ENCODE assay signal across 11 cellular contexts in the genomic region with DNA sequence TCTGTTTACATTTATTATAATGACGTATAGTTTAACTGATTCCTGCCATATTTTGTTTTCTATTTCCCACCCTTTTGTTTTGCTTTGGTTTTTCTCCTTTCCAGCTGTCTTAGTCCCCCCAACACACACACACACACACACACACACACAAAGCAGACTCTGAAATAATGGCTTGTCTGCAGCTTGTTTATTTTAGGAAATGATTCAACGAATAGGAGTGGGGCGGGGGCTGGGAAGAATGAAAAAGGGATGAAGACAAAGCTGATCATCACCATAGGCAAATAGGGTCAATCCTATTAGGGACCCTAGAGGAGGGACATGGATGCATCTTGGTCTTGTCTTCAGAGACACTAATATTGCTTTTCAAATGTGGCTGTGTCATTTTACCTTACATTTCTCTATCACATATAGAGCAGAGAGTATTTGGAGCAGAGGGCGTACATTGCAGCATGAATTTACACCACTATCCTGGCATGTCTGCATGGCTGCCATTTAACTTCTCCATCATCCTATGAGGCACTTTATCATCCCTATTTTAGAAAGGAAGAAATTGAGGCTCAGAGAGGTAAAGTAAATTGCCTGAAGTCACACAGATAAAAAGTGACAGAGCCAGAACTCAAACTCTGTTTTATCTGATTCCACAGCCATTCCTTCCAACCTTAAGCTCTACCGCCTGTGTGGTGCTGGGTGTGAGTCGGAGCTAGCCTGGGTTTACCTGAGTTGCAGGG.
DNase-seq lines count a peak whose midpoint lies in the region; ATAC-seq and TF ChIP-seq lines count a peak whose summit lies in the region.
"Had no signal": no experiment of that assay in that cellular context is flagged by ENCODE, and none has a peak within 500 bp of the region (broad histone marks: within the 10 kb centered on the region; RNA-seq: fewer than 3 reads in every experiment).

No MANE protein-coding gene starts in this region.

- intact Hi-C loops in heart left ventricle (cut with DNase I) (loop anchor here in 6 of 10 donors (5.0 to 10.0 kb wide), 4 partner anchors 48 to 147 kb away; a partner anchor contains a TSS), left cardiac atrium (cut with DNase I) (loop anchor here in 1 of 2 donors (5.0 to 10.0 kb wide), 2 partner anchors 51 to 147 kb away; a partner anchor contains a TSS), transverse colon (cut with DNase I; ENCODE audit: low total_unique reads) (loop anchor here (5.0 kb wide), 1 partner anchor 147 kb away; a partner anchor contains a TSS)

- H3K27ac ChIP-seq in heart left ventricle, result peak overlapping the region in 11 of 12 donors; percentile 78 to 97 (median 90)
- peak overlapping the region; percentile 100 for H3K27ac ChIP-seq in brain microvascular endothelial cell
- peak overlapping the region; percentile 75 to 87 (median 84) for H3K27ac ChIP-seq in transverse colon
- H3K27ac ChIP-seq: lower lobe of right lung had no signal

- no peaks in the 10 kb centered on the region for H3K9me3 Mint-ChIP-seq in activated CD4-positive, alpha-beta T cell treated with anti-CD3 and anti-CD28 coated beads, Interleukin-2, amount 10 ng/mL, durations not matched to agents 7 days and 5 days

- in situ Hi-C loops in brain microvascular endothelial cell (cut with HindIII; ENCODE audit: low pct_ligation_motif_present, low sequenced_read_pairs), result no loop called here
- in situ Hi-C loops in transverse colon (cut with MboI; ENCODE audit: low pct_ligation_motif_present in 1 of 4, low pct_unique_long_range_greater_than_20kb in 1 of 4, low sequenced_read_pairs in 3 of 4), result loop anchor here in 1 of 4 donors (25.0 kb wide), 1 partner anchor 142 kb away; a partner anchor contains a TSS

- no peaks in the 10 kb centered on the region for H3K27me3 ChIP-seq in heart left ventricle
- no peaks in the 10 kb centered on the region for H3K27me3 ChIP-seq in brain microvascular endothelial cell (replicated peaks)
- H3K27me3 ChIP-seq in transverse colon, result no peaks in the 10 kb centered on the region

- no peak overlapping the region for H3K27ac Mint-ChIP-seq in activated CD4-positive, alpha-beta T cell treated with anti-CD3 and anti-CD28 coated beads, Interleukin-2, amount 10 ng/mL, durations not matched to agents 7 days and 5 days

- TF ChIP-seq CTCF in heart left ventricle (IDR thresholded peaks at IDR 0.05) (no peak), brain microvascular endothelial cell (IDR thresholded peaks at IDR 0.05; ENCODE audit: low read depth, low read length, missing control alignments) (no peak), transverse colon (IDR thresholded peaks at IDR 0.05) (no peak), GM20000 (IDR thresholded peaks at IDR 0.05; ENCODE audit: extremely low read depth, missing control alignments) (no peak)

- 67 to 70% (median 67%) methylated on average over 6 of the region's 6 CpGs for WGBS in heart left ventricle, 4 donors
- 64 to 70% methylated on average over 5 to 6 of the region's 6 CpGs for WGBS in transverse colon (ENCODE audit: low coverage in 1 of 2), 2 donors

- H3K9me3 ChIP-seq in heart left ventricle (no peaks in the 10 kb centered on the region), transverse colon (no peaks in the 10 kb centered on the region)
- H3K9me3 ChIP-seq: lower lobe of right lung had no signal

- TF ChIP-seq EP300 in transverse colon (IDR thresholded peaks at IDR 0.05; ENCODE audit: low read depth), result no peak

- H3K4me1 ChIP-seq in heart left ventricle (peaks cover 3 to 59% (median 28%) of the 10 kb centered on the region in 12 donors), transverse colon (peaks cover 27 to 47% (median 37%) of the 10 kb centered on the region in 4 donors)

- no peak for DNase-seq in heart left ventricle
- no peak for DNase-seq in left cardiac atrium
- DNase-seq in brain microvascular endothelial cell, result peak; percentile 94
- peak; percentile 87 for DNase-seq in kidney glomerular epithelial cell (lab: John Stamatoyannopoulos, UW)
- no peak for DNase-seq in transverse colon
- DNase-seq in GM20000 (ENCODE audit: low spot score), result no peak
- DNase-seq in activated CD4-positive, alpha-beta T cell treated with anti-CD3 and anti-CD28 coated beads, Interleukin-2, amount 10 ng/mL, durations not matched to agents 7 days and 5 days, result no peak
- DNase-seq: AML-193; lower lobe of right lung; stimulated activated CD4-positive, alpha-beta T cell treated with anti-CD3 and anti-CD28 coated beads, Interleukin-4, amount 100 ng/mL, for 24 hours had no signal

- no peak overlapping the region for H3K4me3 Mint-ChIP-seq in activated CD4-positive, alpha-beta T cell treated with anti-CD3 and anti-CD28 coated beads, Interleukin-2, amount 10 ng/mL, durations not matched to agents 7 days and 5 days

- no peaks in the 10 kb centered on the region for H3K36me3 ChIP-seq in heart left ventricle
- H3K36me3 ChIP-seq in brain microvascular endothelial cell (replicated peaks), result no peaks in the 10 kb centered on the region
- H3K36me3 ChIP-seq in transverse colon, result no peaks in the 10 kb centered on the region
- H3K36me3 ChIP-seq: lower lobe of right lung had no signal

- H3K4me1 Mint-ChIP-seq in activated CD4-positive, alpha-beta T cell treated with anti-CD3 and anti-CD28 coated beads, Interleukin-2, amount 10 ng/mL, durations not matched to agents 7 days and 5 days, result no peaks in the 10 kb centered on the region

- CTCF ChIA-PET in activated CD4-positive, alpha-beta T cell treated with anti-CD3 and anti-CD28 coated beads, Interleukin-2, amount 10 ng/mL, durations not matched to agents 7 days and 5 days (lab: Charles Lee), result no interaction called here

- POLR2A ChIA-PET in activated CD4-positive, alpha-beta T cell treated with anti-CD3 and anti-CD28 coated beads, Interleukin-2, amount 10 ng/mL, durations not matched to agents 7 days and 5 days (lab: Charles Lee), result no interaction called here

- peaks cover 5% of the 10 kb centered on the region for H3K27me3 Mint-ChIP-seq in activated CD4-positive, alpha-beta T cell treated with anti-CD3 and anti-CD28 coated beads, Interleukin-2, amount 10 ng/mL, durations not matched to agents 7 days and 5 days

- H3K4me3 ChIP-seq in heart left ventricle (no peak overlapping the region), brain microvascular endothelial cell (ENCODE audit: low read depth, low read length) (no peak overlapping the region), transverse colon (no peak overlapping the region)
- H3K4me3 ChIP-seq: lower lobe of right lung had no signal

- ATAC-seq in heart left ventricle (no peak), left cardiac atrium (no peak), GM18519 (IDR thresholded peaks at IDR 0.05; ENCODE audit: low FRiP score, unreplicated experiment) (no peak)
- ATAC-seq: lower lobe of right lung had no signal

- no peaks in the 10 kb centered on the region for H3K36me3 Mint-ChIP-seq in activated CD4-positive, alpha-beta T cell treated with anti-CD3 and anti-CD28 coated beads, Interleukin-2, amount 10 ng/mL, durations not matched to agents 7 days and 5 days (ENCODE audit: low read depth)

- no peak for TF ChIP-seq POLR2A in heart left ventricle (IDR thresholded peaks at IDR 0.05)
- no peak for TF ChIP-seq POLR2A in transverse colon (IDR thresholded peaks at IDR 0.05)

Comparison
In these comparisons a context has a peak if more than half of its experiments do, and no peak if none do; other contexts are left out.
1. DNase-seq: peak in brain microvascular endothelial cell (single experiment) and kidney glomerular epithelial cell (single experiment); none in heart left ventricle (0 of 5), left cardiac atrium (single experiment), transverse colon (single experiment), GM20000 (single experiment) and activated CD4-positive, alpha-beta T cell treated with anti-CD3 and anti-CD28 coated beads, Interleukin-2, amount 10 ng/mL, durations not matched to agents 7 days and 5 days (single experiment).
2. Peak in every context shown above with its lines, with median percentiles within 50 percentile points of each other: H3K27ac ChIP-seq.